In genomic region chr12:110616471-110617115, GRCh38 we compare ENCODE assay signal across 23 cellular contexts.
"Had no signal": no experiment of that assay in that cellular context is flagged by ENCODE, and none has a peak within 500 bp of the region (broad histone marks: within the 10 kb centered on the region; RNA-seq: fewer than 3 reads in every experiment).

No MANE protein-coding gene starts in this region.

- DNase-seq: activated CD8-positive, alpha-beta memory T cell treated with anti-CD3 and anti-CD28 coated beads, Interleukin-2, amount 50 U/mL, for 48 hours; activated naive CD4-positive, alpha-beta T cell; activated naive CD8-positive, alpha-beta T cell treated with anti-CD3 and anti-CD28 coated beads, Interleukin-2, amount 10 ng/mL, durations not matched to agents 7 days and 5 days; activated T-cell treated with anti-CD3 and anti-CD28 coated beads, Interleukin-2, amount 50 U/mL, for 4 hours; amygdala; cerebellar nuclear complex; glutamatergic neuron; kidney glomerular epithelial cell; left lung; midbrain; occipital lobe; sigmoid colon; stimulated activated CD4-positive, alpha-beta T cell treated with anti-CD3 and anti-CD28 coated beads, Interleukin-15, amount 100 ng/mL, for 24 hours; stimulated activated naive CD4-positive, alpha-beta T cell; T-helper 9 cell; testis; trophoblast cell had no signal

- H3K27ac ChIP-seq: coronary artery, esophagus muscularis mucosa, hepatocyte, left lung, sigmoid colon, testis, vagina had no signal

- H3K4me2 ChIP-seq: hepatocyte, smooth muscle cell had no signal

- H3K9me3 ChIP-seq: esophagus muscularis mucosa, left lung, sigmoid colon, testis, vagina had no signal

- ATAC-seq: activated T-cell treated with anti-CD3 and anti-CD28 coated beads, Interleukin-2, amount 50 U/mL, for 4 hours; left lung had no signal

- H3K4me3 Mint-ChIP-seq: activated naive CD8-positive, alpha-beta T cell treated with anti-CD3 and anti-CD28 coated beads, Interleukin-2, amount 10 ng/mL, durations not matched to agents 7 days and 5 days; activated T-cell treated with anti-CD3 and anti-CD28 coated beads, Interleukin-2, amount 50 U/mL, for 4 hours had no signal

- H3K27me3 ChIP-seq: esophagus muscularis mucosa, hepatocyte, left lung, sigmoid colon, testis, vagina had no signal

- H3K36me3 ChIP-seq: left lung, vagina had no signal

- H3K9me3 Mint-ChIP-seq: activated naive CD8-positive, alpha-beta T cell treated with anti-CD3 and anti-CD28 coated beads, Interleukin-2, amount 10 ng/mL, durations not matched to agents 7 days and 5 days; activated T-cell treated with anti-CD3 and anti-CD28 coated beads, Interleukin-2, amount 50 U/mL, for 4 hours; activated T-helper 2 cell treated with anti-CD3 and anti-CD28 coated beads, Interferon-gamma antibody, Interleukin-2, Interleukin-4, amounts not matched to agents 10 μg/mL and 5 μg/mL and 100 μg/mL, durations not matched to agents 14 hours and 24 hours and 36 hours had no signal

- H3K4me3 ChIP-seq: coronary artery, esophagus muscularis mucosa, hepatocyte, left lung, sigmoid colon, smooth muscle cell, testis, vagina had no signal

- H3K27ac Mint-ChIP-seq: activated naive CD8-positive, alpha-beta T cell treated with anti-CD3 and anti-CD28 coated beads, Interleukin-2, amount 10 ng/mL, durations not matched to agents 7 days and 5 days; activated T-helper 2 cell treated with anti-CD3 and anti-CD28 coated beads, Interferon-gamma antibody, Interleukin-2, Interleukin-4, amounts not matched to agents 10 μg/mL and 5 μg/mL and 100 μg/mL, durations not matched to agents 14 hours and 24 hours and 36 hours had no signal

- H2AFZ ChIP-seq: hepatocyte had no signal

- H3K36me3 Mint-ChIP-seq: activated naive CD8-positive, alpha-beta T cell treated with anti-CD3 and anti-CD28 coated beads, Interleukin-2, amount 10 ng/mL, durations not matched to agents 7 days and 5 days had no signal
